10 cellular contexts compared by ENCODE assay signal in the genomic region with DNA sequence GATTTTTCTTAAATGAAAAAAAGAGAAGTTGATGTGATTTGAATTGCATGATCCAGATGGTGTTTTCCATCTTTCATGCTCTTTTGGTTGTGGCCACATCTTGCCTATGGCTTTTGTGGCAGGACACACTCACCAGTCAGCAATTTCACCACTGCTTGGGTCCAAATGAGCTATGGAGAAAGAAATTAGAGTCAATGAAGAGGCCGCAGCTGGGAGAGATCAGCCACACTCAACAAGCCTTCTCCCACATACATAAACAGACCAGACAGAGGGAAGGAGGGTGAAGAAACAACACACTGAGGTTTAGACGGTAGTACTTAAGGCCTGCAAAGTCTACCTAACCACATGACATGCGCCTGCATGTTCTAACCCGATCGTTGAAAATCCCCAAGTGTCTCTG.
A peak's percentile ranks its signal among the peaks of the same experiment; 100 is the strongest.
DNase-seq lines count a peak whose midpoint lies in the region; ATAC-seq and TF ChIP-seq lines count a peak whose summit lies in the region.
"Had no signal": no experiment of that assay in that cellular context is flagged by ENCODE, and none has a peak within 500 bp of the region (broad histone marks: within the 10 kb centered on the region; RNA-seq: fewer than 3 reads in every experiment).

No MANE protein-coding gene starts in this region.

- H4K8ac ChIP-seq in mesenchymal stem cell (ENCODE audit: low read length) = no peak overlapping the region

- H2BK120ac ChIP-seq in mesenchymal stem cell (ENCODE audit: low read depth, low read length) = peak overlapping the region; percentile 73

- no peak overlapping the region for H3K14ac ChIP-seq in mesenchymal stem cell (ENCODE audit: low read length in 2 of 2)

- TF ChIP-seq EP300 in suprapubic skin (IDR thresholded peaks at IDR 0.05) = no peak

- no peak overlapping the region for H3K23ac ChIP-seq in mesenchymal stem cell (ENCODE audit: low read length in 2 of 2)

- TF ChIP-seq CTCF in choroid plexus epithelial cell (conservative IDR thresholded peaks at IDR 0.05; ENCODE audit: low read depth, low read length) (no peak), suprapubic skin (IDR thresholded peaks at IDR 0.05) (no peak)

- H3K79me1 ChIP-seq in mesenchymal stem cell (replicated peaks; ENCODE audit: low read length, poor library complexity, severe bottlenecking) = no peaks in the 10 kb centered on the region

- no peak overlapping the region for H3K4me3 ChIP-seq in choroid plexus epithelial cell (ENCODE audit: low read depth, low read length)
- H3K4me3 ChIP-seq in mesenchymal stem cell (ENCODE audit: insufficient read depth in 1 of 2, low read depth in 1 of 2, low read length in 2 of 2) = no peak overlapping the region
- H3K4me3 ChIP-seq in suprapubic skin = no peak overlapping the region

- no peak overlapping the region for H3K9ac ChIP-seq in mesenchymal stem cell (ENCODE audit: low read length)

- H3K18ac ChIP-seq in mesenchymal stem cell (ENCODE audit: low read depth in 1 of 2, low read length in 2 of 2) = peak overlapping the region in 1 of 2 experiments; percentile 75

- H2BK15ac ChIP-seq in mesenchymal stem cell (ENCODE audit: low read depth, poor library complexity, severe bottlenecking) = no peak overlapping the region

- H3K36me3 ChIP-seq in mesenchymal stem cell (ENCODE audit: control insufficient read depth in 1 of 2, insufficient read depth in 2 of 2, low read depth in 1 of 2, low read length in 2 of 2) = no peaks in the 10 kb centered on the region
- no peaks in the 10 kb centered on the region for H3K36me3 ChIP-seq in suprapubic skin

- no peak overlapping the region for H2BK5ac ChIP-seq in mesenchymal stem cell (ENCODE audit: low read depth, low read length, poor library complexity, severe bottlenecking)

- no peak overlapping the region for H3K4me2 ChIP-seq in mesenchymal stem cell (ENCODE audit: low read length, poor library complexity, severe bottlenecking)

- peak overlapping the region; percentile 61 for H3K27ac ChIP-seq in mesenchymal stem cell (ENCODE audit: low read length, poor library complexity, severe bottlenecking)
- no peak overlapping the region for H3K27ac ChIP-seq in suprapubic skin

- no peak overlapping the region for H2AFZ ChIP-seq in mesenchymal stem cell (ENCODE audit: low read depth, low read length)

- no peak overlapping the region for H2AK5ac ChIP-seq in mesenchymal stem cell (ENCODE audit: low read length, severe bottlenecking)

- no peak overlapping the region for H4K91ac ChIP-seq in mesenchymal stem cell (ENCODE audit: low read length)

- H3K4me1 ChIP-seq in mesenchymal stem cell (ENCODE audit: control insufficient read depth, insufficient read depth, low read depth, low read length) (peaks cover 3% of the 10 kb centered on the region), suprapubic skin (no peaks in the 10 kb centered on the region)

- H2BK12ac ChIP-seq in mesenchymal stem cell (ENCODE audit: low read length in 2 of 2) = peak overlapping the region in 1 of 2 experiments; percentile 34

- no peak for TF ChIP-seq POLR2A in suprapubic skin (IDR thresholded peaks at IDR 0.05)

- 51% methylated on average over 4 of the region's 5 CpGs for WGBS in mesenchymal stem cell
- 54% methylated on average over 5 of the region's 5 CpGs for WGBS in suprapubic skin

- H3K27me3 ChIP-seq in mesenchymal stem cell (ENCODE audit: control insufficient read depth in 1 of 2, insufficient read depth in 1 of 2, low read length in 2 of 2) (no peaks in the 10 kb centered on the region), suprapubic skin (no peaks in the 10 kb centered on the region)

- DNase-seq in DMS79 treated with DMSO at 0.1 percent for 48 hours (lab: John Stamatoyannopoulos, UW) (peak; percentile 89), NCI-H187 (lab: John Stamatoyannopoulos, UW) (peak; percentile 53 to 64), choroid plexus epithelial cell (ENCODE audit: low read depth) (peak; percentile 56), mesenchymal stem cell (peak; percentile 90), suprapubic skin (ENCODE audit: low spot score in 2 of 2) (no peak)
- no peak for DNase-seq in activated naive CD4-positive, alpha-beta T cell treated with Interleukin-2 at 50 U/mL for 16 hours
- no peak for DNase-seq in NK-92 treated with Interleukin-12 subunit alpha and Interleukin-12 subunit beta, amount 100 ng/mL, for 24 hours (lab: John Stamatoyannopoulos, UW)
- DNase-seq: activated CD4-positive, alpha-beta T cell treated with anti-CD3 and anti-CD28 coated beads for 36 hours; NCI-H1436 had no signal

- H3K9me3 ChIP-seq in mesenchymal stem cell (ENCODE audit: control insufficient read depth, low read length) = no peaks in the 10 kb centered on the region
- no peaks in the 10 kb centered on the region for H3K9me3 ChIP-seq in suprapubic skin

- H3K4ac ChIP-seq in mesenchymal stem cell (ENCODE audit: low read depth in 1 of 2, low read length in 2 of 2) = no peak overlapping the region

- no peak for ATAC-seq in GM18861 (IDR thresholded peaks at IDR 0.05; ENCODE audit: unreplicated experiment)
- ATAC-seq: activated CD4-positive, alpha-beta T cell treated with anti-CD3 and anti-CD28 coated beads for 36 hours had no signal

Comparison
In these comparisons a context has a peak if more than half of its experiments do, and no peak if none do; other contexts are left out.
1. DNase-seq: peak in DMS79 treated with DMSO at 0.1 percent for 48 hours (single experiment), NCI-H187 (2 of 2), choroid plexus epithelial cell (single experiment) and mesenchymal stem cell (single experiment); none in suprapubic skin (0 of 2), activated naive CD4-positive, alpha-beta T cell treated with Interleukin-2 at 50 U/mL for 16 hours (single experiment) and NK-92 treated with Interleukin-12 subunit alpha and Interleukin-12 subunit beta, amount 100 ng/mL, for 24 hours (single experiment).